ENCODE assay signal across 19 cellular contexts in genomic region chr7:3780525-3780924, GRCh38.
DNase-seq lines count a peak whose midpoint lies in the region; ATAC-seq, FAIRE-seq and TF ChIP-seq lines count a peak whose summit lies in the region.
"Had no signal": no experiment of that assay in that cellular context is flagged by ENCODE, and none has a peak within 500 bp of the region (broad histone marks: within the 10 kb centered on the region; RNA-seq: fewer than 3 reads in every experiment).

No MANE protein-coding gene starts in this region.

- TF ChIP-seq CTCF in H1 (IDR thresholded peaks at IDR 0.05; ENCODE audit: control extremely low read depth in 1 of 3, insufficient read depth in 1 of 3, low read depth in 1 of 3, low read length in 3 of 3) = peak in 2 of 3 experiments; percentile 34 to 60; a peak in 3 of 4 replicates

- H2BK15ac ChIP-seq in H1 (ENCODE audit: low read length) (no peak overlapping the region), mesendoderm (replicated peaks; ENCODE audit: low read depth) (no peak overlapping the region)

- TF ChIP-seq EP300 in H1 (IDR thresholded peaks at IDR 0.05; ENCODE audit: borderline replicate concordance in 1 of 2, low read depth in 2 of 2, low read length in 2 of 2) = no peak

- no peak for TF ChIP-seq POLR2A in H1 (IDR thresholded peaks at IDR 0.05; ENCODE audit: control extremely low read depth in 1 of 2, low read depth in 2 of 2, low read length in 2 of 2)

- H3K14ac ChIP-seq in H1 (ENCODE audit: insufficient read length) = no peak overlapping the region

- peaks cover 0 to 5% of the 10 kb centered on the region in 2 experiments; a peak in 1 of 4 replicates for H3K9me3 ChIP-seq in H1 (ENCODE audit: insufficient read depth in 2 of 2, low read depth in 1 of 2, low read length in 1 of 2)
- H3K9me3 ChIP-seq: HAP-1 had no signal

- H4K91ac ChIP-seq in H1 (replicated peaks; ENCODE audit: insufficient read length, low read length) = no peak overlapping the region

- H4K20me1 ChIP-seq in H1 (replicated peaks in 1 of 2; ENCODE audit: control insufficient read depth in 1 of 2, insufficient read depth in 2 of 2, low read length in 2 of 2) = no peaks in the 10 kb centered on the region
- H4K20me1 ChIP-seq: BLaER1 had no signal

- H2BK5ac ChIP-seq in H1 (ENCODE audit: low read depth, low read length) (no peak overlapping the region), mesendoderm (ENCODE audit: low read length) (no peak overlapping the region)

- no peaks in the 10 kb centered on the region for H3K27me3 ChIP-seq in H7 (ENCODE audit: control insufficient read depth, insufficient read depth, low read length)
- H3K27me3 ChIP-seq in H1 (replicated peaks in 1 of 4; ENCODE audit: control insufficient read depth in 3 of 4, extremely low read depth in 1 of 4, insufficient read depth in 3 of 4, low read length in 3 of 4) = no peaks in the 10 kb centered on the region
- H3K27me3 ChIP-seq in mesendoderm (ENCODE audit: insufficient read depth, low read length, poor library complexity) = no peaks in the 10 kb centered on the region
- H3K27me3 ChIP-seq: BLaER1 had no signal

- H2BK12ac ChIP-seq in H1 (ENCODE audit: low read depth, low read length) = no peak overlapping the region

- H2BK120ac ChIP-seq in H1 (replicated peaks; ENCODE audit: low read depth, low read length) = no peak overlapping the region
- H2BK120ac ChIP-seq in mesendoderm (ENCODE audit: low read depth, low read length) = no peak overlapping the region

- H3K4me3 ChIP-seq in H7 (ENCODE audit: insufficient read depth, low read depth, low read length) (no peak overlapping the region), H1 (ENCODE audit: extremely low read depth in 1 of 4, insufficient read depth in 2 of 4, low read depth in 3 of 4, low read length in 4 of 4) (no peak overlapping the region), mesendoderm (ENCODE audit: low read length) (no peak overlapping the region)
- H3K4me3 ChIP-seq: BLaER1, GM12878, HAP-1 had no signal

- H3K56ac ChIP-seq in H1 (replicated peaks; ENCODE audit: insufficient read length, low read depth, low read length) (no peak overlapping the region), mesendoderm (ENCODE audit: low read length) (no peak overlapping the region)

- DNase-seq in H7 = peak; percentile 39
- no peak for DNase-seq in H1 (ENCODE audit: low read depth in 1 of 2, low spot score in 2 of 2)
- DNase-seq in mesendoderm = peak; percentile 25
- DNase-seq in inferior parietal cortex (ENCODE audit: extremely low spot score) = no peak
- DNase-seq: Caco-2; CD4-positive, CD25-positive, alpha-beta regulatory T cell; CD8-positive, alpha-beta T cell; DMS153; DND-41; GDM1; GOT3; HFFc6 had no signal

- H4K8ac ChIP-seq in H1 (ENCODE audit: extremely low read depth, insufficient read depth, low read length) (no peak overlapping the region), mesendoderm (ENCODE audit: low read depth, low read length) (no peak overlapping the region)

- ATAC-seq in SK-N-SH treated with all-trans-retinoic acid at 6 μM for 48 hours = no peak
- no peak for ATAC-seq in GM19328 (IDR thresholded peaks at IDR 0.05; ENCODE audit: unreplicated experiment)
- ATAC-seq: CD8-positive, alpha-beta T cell; GM12878 had no signal

- H3K27ac ChIP-seq in H1 (ENCODE audit: low read depth, low read length) = no peak overlapping the region
- H3K27ac ChIP-seq in mesendoderm (ENCODE audit: low read depth, low read length) = no peak overlapping the region
- H3K27ac ChIP-seq: BLaER1, C4-2B had no signal

- H3K79me2 ChIP-seq in H1 (ENCODE audit: control insufficient read depth in 1 of 2, insufficient read depth in 2 of 2, low read length in 2 of 2) (no peaks in the 10 kb centered on the region), mesendoderm (ENCODE audit: control insufficient read depth, insufficient read depth, low read length) (no peaks in the 10 kb centered on the region)

- H3K4me1 ChIP-seq in H1 (replicated peaks in 1 of 4; ENCODE audit: control insufficient read depth in 3 of 4, insufficient read depth in 4 of 4, low read length in 3 of 4) (peaks cover 0 to 3% (median 0%) of the 10 kb centered on the region in 4 experiments; a peak in 1 of 7 replicates), mesendoderm (ENCODE audit: control insufficient read depth, low read depth, low read length) (no peaks in the 10 kb centered on the region)
- H3K4me1 ChIP-seq: BLaER1, Caco-2, HAP-1 had no signal

- no peak overlapping the region for H3K23ac ChIP-seq in H1 (ENCODE audit: insufficient read length)
- H3K23ac ChIP-seq in mesendoderm (ENCODE audit: low read length) = no peak overlapping the region

- H3K4me2 ChIP-seq in H1 (ENCODE audit: insufficient read depth in 1 of 2, low read depth in 2 of 2, low read length in 2 of 2) (no peak overlapping the region), mesendoderm (ENCODE audit: low read length) (no peak overlapping the region)
- H3K4me2 ChIP-seq: BLaER1 had no signal

- no peak overlapping the region for H2AFZ ChIP-seq in H1 (ENCODE audit: low read length)

- no peak overlapping the region for H3K9ac ChIP-seq in H1 (replicated peaks in 1 of 4; ENCODE audit: extremely low read depth in 1 of 4, low read depth in 3 of 4, low read length in 3 of 4)
- no peak overlapping the region for H3K9ac ChIP-seq in mesendoderm (ENCODE audit: low read length)
- H3K9ac ChIP-seq: BLaER1 had no signal

- POLR2A ChIA-PET in H1 (lab: Charles Lee; ENCODE audit: partially characterized antibody) = interaction anchor here (0.7 kb wide), 1 partner anchor 14 kb away, joined by 3 read pairs; no protein-coding TSS in a partner anchor

- peak; percentile 68 to 76 for TF ChIP-seq RAD21 in H1 (IDR thresholded peaks at IDR 0.05 in 1 of 2, conservative IDR thresholded peaks at IDR 0.05 in 1 of 2; ENCODE audit: low read depth in 2 of 2, low read length in 2 of 2)

- WGBS in H1 (ENCODE audit: extremely low coverage in 1 of 2, insufficient coverage in 1 of 2, insufficient read length in 1 of 2, insufficient replicate concordance in 2 of 2, low coverage in 1 of 2, low lambda C conversion rate in 2 of 2, missing lambda C conversion rate in 1 of 2), 2 experiments = 82% methylated on average over 2 of the region's 2 CpGs; no CpG with 5 or more reads in 1 of the 2 experiments
- no CpG with 5 or more reads among the region's 2 CpGs for WGBS in mesendoderm (ENCODE audit: extremely low coverage, insufficient coverage, low lambda C conversion rate)

- H3K4ac ChIP-seq in H1 (replicated peaks; ENCODE audit: insufficient read length, low read depth, low read length) (no peak overlapping the region), mesendoderm (ENCODE audit: low read depth, low read length) (no peak overlapping the region)

- no peaks in the 10 kb centered on the region for H3K36me3 ChIP-seq in H7 (replicated peaks; ENCODE audit: control insufficient read depth, insufficient read depth, low read length)
- H3K36me3 ChIP-seq in H1 (ENCODE audit: control insufficient read depth in 2 of 4, insufficient read depth in 4 of 4, low read length in 3 of 4) = no peaks in the 10 kb centered on the region
- no peaks in the 10 kb centered on the region for H3K36me3 ChIP-seq in mesendoderm (ENCODE audit: control insufficient read depth, insufficient read depth, low read length)
- H3K36me3 ChIP-seq: BLaER1, HAP-1 had no signal

- H2BK20ac ChIP-seq in H1 (ENCODE audit: low read length) = no peak overlapping the region

- H3K79me1 ChIP-seq in H1 (ENCODE audit: low read depth, low read length) = no peaks in the 10 kb centered on the region
- H3K79me1 ChIP-seq in mesendoderm (ENCODE audit: low read length) = no peaks in the 10 kb centered on the region

- H3K23me2 ChIP-seq in H1 (ENCODE audit: low read depth, low read length) = no peaks in the 10 kb centered on the region

- no peak for FAIRE-seq in H1 (lab: Jason Lieb, UNC)
- FAIRE-seq: GM12878, GM19239 had no signal

- H2AK5ac ChIP-seq in H1 (ENCODE audit: low read depth, low read length) (no peak overlapping the region), mesendoderm (ENCODE audit: low read length) (no peak overlapping the region)

- CTCF ChIA-PET in H1 (lab: Charles Lee; ENCODE audit: partially characterized antibody) = interaction anchor here (0.6 to 1.2 kb wide), 4 partner anchors 13 to 1002 kb away, joined by 3 to 4 read pairs (median 4); no protein-coding TSS in a partner anchor

- no peak overlapping the region for H4K5ac ChIP-seq in H1 (ENCODE audit: insufficient read length, low read depth, low read length)
- no peak overlapping the region for H4K5ac ChIP-seq in mesendoderm (ENCODE audit: low read length)

- H3K18ac ChIP-seq in H1 (ENCODE audit: extremely low read depth, low read length) = no peak overlapping the region
- H3K18ac ChIP-seq in mesendoderm (ENCODE audit: low read length) = no peak overlapping the region

TF ChIP-seq in H1, 55 proteins besides CTCF, POLR2A, EP300 and RAD21 (continues in another document):
- TF ChIP-seq SIX5 (IDR thresholded peaks at IDR 0.05; ENCODE audit: low read depth, low read length) (no peak), GTF2F1 (IDR thresholded peaks at IDR 0.05; ENCODE audit: borderline replicate concordance, low read depth, low read length) (no peak), E2F6 (IDR thresholded peaks at IDR 0.05) (no peak), SRF (IDR thresholded peaks at IDR 0.05; ENCODE audit: low read depth, low read length) (no peak), BCL11A (IDR thresholded peaks at IDR 0.05; ENCODE audit: low read depth in 2 of 2, low read length in 2 of 2) (no peak), EGR1 (IDR thresholded peaks at IDR 0.05; ENCODE audit: borderline replicate concordance, low read depth, low read length) (no peak)

TF ChIP-seq in SK-N-SH treated with all-trans-retinoic acid at 6 μM for 48 hours, 23 proteins besides CTCF, POLR2A, EP300 and RAD21:
- no peak for TF ChIP-seq RARB (CRISPR knock-in tag; IDR thresholded peaks at IDR 0.05)
- no peak for TF ChIP-seq ZFP3 (CRISPR knock-in tag; IDR thresholded peaks at IDR 0.05)
- TF ChIP-seq OSR1 (CRISPR knock-in tag; IDR thresholded peaks at IDR 0.05) = no peak

Comparison
In these comparisons a context has a peak if more than half of its experiments do, and no peak if none do; other contexts are left out.
1. DNase-seq: peak in H7 (single experiment) and mesendoderm (single experiment); none in H1 (0 of 2) and inferior parietal cortex (single experiment).